In the genomic region with DNA sequence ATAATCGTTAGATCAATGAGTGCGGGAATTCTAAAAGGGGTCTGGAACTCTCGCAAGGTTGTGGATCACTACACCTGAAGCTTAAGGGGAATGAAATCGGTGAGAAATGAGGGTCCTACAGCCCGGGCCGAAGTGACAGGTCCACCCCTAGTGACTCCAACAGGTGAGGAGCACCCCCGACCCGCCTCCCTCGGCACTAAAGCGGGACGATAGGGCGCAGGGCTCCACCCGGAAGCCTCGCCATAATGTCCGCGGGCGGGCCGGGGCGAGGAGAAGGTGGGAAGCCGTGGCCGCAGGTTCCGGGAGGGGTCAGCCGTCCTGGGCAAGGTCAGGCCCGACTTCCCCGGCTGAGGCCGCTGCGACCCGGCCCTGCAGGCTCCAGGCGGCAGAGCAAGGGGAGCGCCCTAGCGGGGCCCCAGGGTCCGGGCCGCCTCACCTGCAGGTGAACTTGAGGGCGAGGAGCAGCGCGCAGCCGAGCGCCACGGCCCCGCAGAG, we compare ENCODE assay signal across 8 cellular contexts. TPM values are rescaled to one million over a fixed set of nuclear protein-coding genes. Genes with fewer than 3 reads are reported as not detected.
DNase-seq lines count a peak whose midpoint lies in the region; ATAC-seq and TF ChIP-seq lines count a peak whose summit lies in the region.

No MANE protein-coding gene starts in this region.

- no peak for TF ChIP-seq CTCF in AG04450 (IDR thresholded peaks at IDR 0.05; ENCODE audit: low read depth, low read length)
- no peak for TF ChIP-seq CTCF in chondrocyte (IDR thresholded peaks at IDR 0.05)
- no peak for TF ChIP-seq CTCF in lung (IDR thresholded peaks at IDR 0.05; ENCODE audit: control extremely low read depth, extremely low read depth)

- H3K27ac ChIP-seq in AG04450 (ENCODE audit: low read depth, low read length) (peak overlapping the region; percentile 21), lung (ENCODE audit: low read depth in 1 of 2, low read length in 1 of 2) (peak overlapping the region; percentile 96 to 100)

- H3K36me3 Mint-ChIP-seq in chondrocyte (ENCODE audit: low read depth), result peaks cover 7% of the 10 kb centered on the region

- peak overlapping the region; percentile 95 for H3K4me3 Mint-ChIP-seq in chondrocyte (ENCODE audit: unreplicated experiment)

- POLR2A ChIA-PET in AG04450 (lab: Yijun Ruan, JAX), result interaction anchor here (0.7 to 3.4 kb wide), 13 partner anchors 16 to 798 kb away, joined by 3 to 29 read pairs (median 4); partner anchors contain the start of genes CLEC16A, RSL1D1, SOCS1 and ZC3H7A

- in situ Hi-C loops in ACHN (cut with HindIII; ENCODE audit: low pct_ligation_motif_present, low pct_unique_long_range_greater_than_20kb, low sequenced_read_pairs), result no loop called here

- peaks cover 3 to 4% of the 10 kb centered on the region in 2 donors for H3K4me1 ChIP-seq in lung (ENCODE audit: control insufficient read depth in 2 of 2, insufficient read depth in 2 of 2, low read length in 2 of 2)

- no peaks in the 10 kb centered on the region for H3K9me3 Mint-ChIP-seq in chondrocyte (ENCODE audit: low read depth)

- no peaks in the 10 kb centered on the region for H3K9me3 ChIP-seq in AG04450 (ENCODE audit: control insufficient read depth, insufficient read depth, low read length)
- H3K9me3 ChIP-seq in lung (ENCODE audit: control insufficient read depth in 2 of 2, insufficient read depth in 1 of 2, low read length in 1 of 2), result no peaks in the 10 kb centered on the region

- CTCF ChIA-PET in AG04450 (lab: Charles Lee), result interaction anchor here (1.0 to 2.2 kb wide), 5 partner anchors 10 to 356 kb away, joined by 3 to 7 read pairs (median 4); partner anchors contain the start of gene ZC3H7A

- no peaks in the 10 kb centered on the region for H3K27me3 Mint-ChIP-seq in chondrocyte (ENCODE audit: low read depth)

- H3K27ac Mint-ChIP-seq in chondrocyte (ENCODE audit: unreplicated experiment), result peak overlapping the region; percentile 93

- WGBS in lung, 2 donors, result 0% methylated on average over 30 to 40 of the region's 40 CpGs

- peaks cover 61% of the 10 kb centered on the region for H3K4me1 Mint-ChIP-seq in chondrocyte (ENCODE audit: low read depth)

- ATAC-seq in GM19043 (IDR thresholded peaks at IDR 0.05; ENCODE audit: low read depth, unreplicated experiment), result peak; percentile 9
- ATAC-seq in HG03280 (IDR thresholded peaks at IDR 0.05; ENCODE audit: unreplicated experiment), result peak; percentile 30
- peak; percentile 11 for ATAC-seq in lung (ENCODE audit: insufficient read depth, low FRiP score)

- no peaks in the 10 kb centered on the region for H3K27me3 ChIP-seq in AG04450 (ENCODE audit: control insufficient read depth, insufficient read depth, low read length)
- no peaks in the 10 kb centered on the region for H3K27me3 ChIP-seq in lung (ENCODE audit: control insufficient read depth, insufficient read depth)

- peak overlapping the region; percentile 86 for H3K4me3 ChIP-seq in AG04450 (ENCODE audit: low read depth, low read length)
- H3K4me3 ChIP-seq in lung, result peak overlapping the region; percentile 98

- no peak for DNase-seq in AG04450 (ENCODE audit: low read depth, low spot score)
- DNase-seq in T-helper 9 cell, result peak; percentile 35
- peak; percentile 93 for DNase-seq in chondrocyte (ENCODE audit: low spot score)
- peak; percentile 51 for DNase-seq in lung (ENCODE audit: low spot score)
- peak in 4 of 6 experiments; percentile 27 to 61 (median 52) for DNase-seq in stimulated activated naive CD4-positive, alpha-beta T cell (lab: John Stamatoyannopoulos, UW)
- no peak for DNase-seq in ACHN

- peaks cover 0 to 1% of the 10 kb centered on the region in 2 donors for H3K36me3 ChIP-seq in lung (ENCODE audit: control insufficient read depth in 2 of 2, insufficient read depth in 2 of 2, low read length in 2 of 2)

RNA-seq across cellular contexts. Expression of gene TXNDC11, which starts 0.6 kb away (rescaled TPM):
- polyA plus RNA-seq in AG04450 (2011; rRNA removed) (35.8 and 37.7 TPM in 2 replicates), lung (10 to 100 TPM; 70.0 to 74.3 TPM)
- 23.1 and 28.4 TPM in 2 replicates for polyA minus RNA-seq in AG04450 (2011; rRNA and poly(A)+ RNA removed)
- total RNA-seq in chondrocyte (34.9 to 53.1 TPM (median 39.7 TPM) in 3 replicates), lung (10 to 100 TPM; 64.8 to 78.8 TPM)

RNA-seq across cellular contexts. Expression of gene ZC3H7A, which starts 55.0 kb away (rescaled TPM):
- polyA plus RNA-seq in AG04450 (2011; rRNA removed) (66.9 and 72.6 TPM in 2 replicates), lung (10 to 100 TPM; 22.1 to 26.1 TPM)
- 32.0 and 40.6 TPM in 2 replicates for polyA minus RNA-seq in AG04450 (2011; rRNA and poly(A)+ RNA removed)
- total RNA-seq in chondrocyte (56.0 to 72.4 TPM (median 57.9 TPM) in 3 replicates), lung (100 to 1,000 TPM in 1 of 2 donors, 10 to 100 TPM in 1; 46.3 to 127 TPM)

Comparison
In these comparisons a context has a peak if more than half of its experiments do, and no peak if none do; other contexts are left out.
1. DNase-seq: peak in T-helper 9 cell (single experiment), chondrocyte (single experiment), lung (single experiment) and stimulated activated naive CD4-positive, alpha-beta T cell (4 of 6); none in AG04450 (single experiment) and ACHN (single experiment).
2. Peak in every context shown above with its lines, with median percentiles within 50 percentile points of each other: ATAC-seq.